ENCODE assay signal across 11 cellular contexts in the genomic region with DNA sequence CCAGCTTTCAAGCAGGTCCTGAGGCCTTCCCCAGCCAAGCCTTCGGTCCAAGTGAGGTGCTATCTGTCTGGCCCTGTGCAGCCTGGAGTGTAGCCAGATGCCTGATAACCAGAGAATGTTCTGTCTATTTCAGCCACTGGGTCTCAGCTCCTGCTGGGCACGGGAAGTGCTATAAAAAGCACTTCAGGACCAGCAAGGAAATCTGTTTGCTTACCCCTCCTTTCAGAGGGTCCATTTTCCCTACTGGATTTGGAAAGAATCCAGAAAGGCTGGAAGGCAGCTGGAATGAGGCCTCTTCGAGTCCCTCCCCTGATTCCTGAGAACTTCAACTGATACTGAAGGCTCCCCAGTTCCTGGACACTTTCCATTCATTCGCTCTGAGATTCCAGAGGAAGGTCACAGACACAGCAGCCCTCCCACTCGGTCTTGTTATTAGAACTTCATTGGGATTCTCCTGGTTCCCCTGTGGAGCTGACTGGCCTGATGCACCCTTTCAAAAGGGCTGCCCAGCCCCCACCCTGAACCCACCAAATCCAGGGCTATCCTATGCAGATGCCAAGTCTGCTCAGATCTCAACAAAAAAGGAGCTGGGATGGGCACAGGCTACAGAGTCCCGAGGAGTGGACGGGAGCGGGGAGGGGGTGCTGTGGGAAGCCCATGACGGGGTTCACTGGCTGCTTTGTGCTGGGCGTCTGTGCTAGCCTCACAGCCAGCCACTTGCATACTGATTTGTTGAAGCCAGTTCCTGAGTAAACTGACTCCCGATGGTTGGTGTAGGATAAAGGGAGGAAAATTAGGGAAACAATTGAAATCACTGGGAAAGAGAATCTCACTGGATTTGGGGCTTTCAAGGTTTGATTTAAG.
DNase-seq lines count a peak whose midpoint lies in the region; ATAC-seq, FAIRE-seq and TF ChIP-seq lines count a peak whose summit lies in the region.
"Had no signal": no experiment of that assay in that cellular context is flagged by ENCODE, and none has a peak within 500 bp of the region (broad histone marks: within the 10 kb centered on the region; RNA-seq: fewer than 3 reads in every experiment).

No MANE protein-coding gene starts in this region.

- H3K36me3 Mint-ChIP-seq in T-cell, result no peaks in the 10 kb centered on the region

- no peaks in the 10 kb centered on the region for H4K20me1 ChIP-seq in KMS-11 (ENCODE audit: insufficient read depth)

- peak overlapping the region; percentile 56; the same call in 1 of the 2 replicates for H3K4me2 ChIP-seq in KMS-11

- H3K9ac ChIP-seq in KMS-11, result peak overlapping the region; percentile 20; the same call in 1 of the 2 replicates

- no peaks in the 10 kb centered on the region for H3K27me3 ChIP-seq in KMS-11 (ENCODE audit: insufficient read depth, low read depth)
- H3K27me3 ChIP-seq in heart right ventricle, result no peaks in the 10 kb centered on the region
- no peaks in the 10 kb centered on the region for H3K27me3 ChIP-seq in sigmoid colon

- H3K27me3 Mint-ChIP-seq in T-cell, result peaks cover 5 to 9% of the 10 kb centered on the region in 2 donors

- ATAC-seq in heart right ventricle (peak; percentile 76 to 94 (median 90)), T-cell (replicated peaks in 1 of 4) (no peak), GM18867 (IDR thresholded peaks at IDR 0.05; ENCODE audit: unreplicated experiment) (no peak), GM19455 (IDR thresholded peaks at IDR 0.05; ENCODE audit: unreplicated experiment) (no peak)

- H2AFZ ChIP-seq in KMS-11 (ENCODE audit: low read depth), result no peak overlapping the region

- H3K9me3 ChIP-seq in heart right ventricle, result no peaks in the 10 kb centered on the region
- H3K9me3 ChIP-seq in sigmoid colon, result no peaks in the 10 kb centered on the region

- H3K4me1 ChIP-seq in KMS-11 (ENCODE audit: low read depth, poor library complexity, severe bottlenecking) (peaks cover 57% of the 10 kb centered on the region), heart right ventricle (peaks cover 22 to 56% (median 34%) of the 10 kb centered on the region in 9 donors), sigmoid colon (peaks cover 0 to 22% (median 17%) of the 10 kb centered on the region in 4 donors)

- no peaks in the 10 kb centered on the region for H3K9me3 Mint-ChIP-seq in T-cell

- H3K36me3 ChIP-seq in KMS-11 (ENCODE audit: insufficient read depth), result no peaks in the 10 kb centered on the region
- peaks cover 0 to 54% (median 11%) of the 10 kb centered on the region in 9 donors for H3K36me3 ChIP-seq in heart right ventricle
- peaks cover 9 to 18% (median 16%) of the 10 kb centered on the region in 4 donors for H3K36me3 ChIP-seq in sigmoid colon

- CTCF ChIA-PET in T-cell (lab: Charles Lee), result no interaction called here

- FAIRE-seq in GM12891 (lab: Jason Lieb, UNC), result no peak
- FAIRE-seq: keratinocyte had no signal

- TF ChIP-seq POLR2A in sigmoid colon (IDR thresholded peaks at IDR 0.05), result no peak
- no peak for TF ChIP-seq POLR2A in GM12891 (IDR thresholded peaks at IDR 0.05; ENCODE audit: low read depth, low read length)

- no peak overlapping the region for H3K4me3 Mint-ChIP-seq in T-cell

- TF ChIP-seq EP300 in sigmoid colon (IDR thresholded peaks at IDR 0.05), result no peak

- H3K79me2 ChIP-seq in KMS-11 (ENCODE audit: insufficient read depth, low read depth), result no peaks in the 10 kb centered on the region

- intact Hi-C loops in heart right ventricle (cut with DNase I) (no loop called here), sigmoid colon (cut with DNase I) (no loop called here)

- 26 to 35% methylated on average over 11 of the region's 11 CpGs for WGBS in heart right ventricle, 2 donors
- 58 to 66% methylated on average over 11 of the region's 11 CpGs for WGBS in sigmoid colon, 2 donors

- no peaks in the 10 kb centered on the region for H3K4me1 Mint-ChIP-seq in T-cell

- TF ChIP-seq CTCF in KMS-11 (conservative IDR thresholded peaks at IDR 0.05; ENCODE audit: low read depth, low read length), result no peak
- TF ChIP-seq CTCF in heart right ventricle (IDR thresholded peaks at IDR 0.05), result no peak
- TF ChIP-seq CTCF in sigmoid colon (IDR thresholded peaks at IDR 0.05), result no peak

- H3K27ac ChIP-seq in KMS-11, result peak overlapping the region; percentile 42
- peak overlapping the region; percentile 68 to 91 (median 82) for H3K27ac ChIP-seq in heart right ventricle
- H3K27ac ChIP-seq in sigmoid colon, result peak overlapping the region; percentile 38 to 71 (median 58)

- H3K4me3 ChIP-seq in KMS-11 (IDR thresholded peaks at IDR 0.05; ENCODE audit: insufficient read depth, low read depth, low read length) (no peak overlapping the region), heart right ventricle (no peak overlapping the region), sigmoid colon (no peak overlapping the region)

- no peak overlapping the region for H3K27ac Mint-ChIP-seq in T-cell

- POLR2A ChIA-PET in T-cell (lab: Charles Lee), result no interaction called here

- DNase-seq in amniotic epithelial cell (ENCODE audit: low read depth), result peak; percentile 78
- DNase-seq in heart right ventricle, result peak; percentile 65 to 83
- DNase-seq in sigmoid colon, result no peak
- DNase-seq in T-cell, result no peak
- no peak for DNase-seq in GM12891 (ENCODE audit: insufficient read length, low spot score)
- DNase-seq: NCI-H1694; stimulated activated CD4-positive, alpha-beta T cell treated with anti-CD3 and anti-CD28 coated beads, Interleukin-4, amount 100 ng/mL, for 4 hours had no signal

TF ChIP-seq in GM12891, 5 proteins besides CTCF, POLR2A, EP300 and RAD21:
- no peak for TF ChIP-seq POLR2AphosphoS5 (IDR thresholded peaks at IDR 0.05; ENCODE audit: low read depth, low read length)
- no peak for TF ChIP-seq POU2F2 (IDR thresholded peaks at IDR 0.05; ENCODE audit: low read depth, low read length)
- TF ChIP-seq SPI1 (IDR thresholded peaks at IDR 0.05; ENCODE audit: low read depth, low read length), result no peak
- TF ChIP-seq PAX5 (IDR thresholded peaks at IDR 0.05; ENCODE audit: insufficient read depth, low read length, severe bottlenecking), result no peak
- TF ChIP-seq TAF1 (IDR thresholded peaks at IDR 0.05; ENCODE audit: low read depth, low read length), result no peak

Comparison
In these comparisons a context has a peak if more than half of its experiments do, and no peak if none do; other contexts are left out.
1. DNase-seq: peak in amniotic epithelial cell (single experiment) and heart right ventricle (2 of 2); none in sigmoid colon (single experiment), T-cell (0 of 34) and GM12891 (single experiment).
2. ATAC-seq: peak in heart right ventricle (8 of 8); none in T-cell (0 of 4), GM18867 (single experiment) and GM19455 (single experiment).
3. Peak in every context shown above with its lines, with median percentiles within 50 percentile points of each other: H3K27ac ChIP-seq.